8 cellular contexts compared by ENCODE assay signal in the genomic region with DNA sequence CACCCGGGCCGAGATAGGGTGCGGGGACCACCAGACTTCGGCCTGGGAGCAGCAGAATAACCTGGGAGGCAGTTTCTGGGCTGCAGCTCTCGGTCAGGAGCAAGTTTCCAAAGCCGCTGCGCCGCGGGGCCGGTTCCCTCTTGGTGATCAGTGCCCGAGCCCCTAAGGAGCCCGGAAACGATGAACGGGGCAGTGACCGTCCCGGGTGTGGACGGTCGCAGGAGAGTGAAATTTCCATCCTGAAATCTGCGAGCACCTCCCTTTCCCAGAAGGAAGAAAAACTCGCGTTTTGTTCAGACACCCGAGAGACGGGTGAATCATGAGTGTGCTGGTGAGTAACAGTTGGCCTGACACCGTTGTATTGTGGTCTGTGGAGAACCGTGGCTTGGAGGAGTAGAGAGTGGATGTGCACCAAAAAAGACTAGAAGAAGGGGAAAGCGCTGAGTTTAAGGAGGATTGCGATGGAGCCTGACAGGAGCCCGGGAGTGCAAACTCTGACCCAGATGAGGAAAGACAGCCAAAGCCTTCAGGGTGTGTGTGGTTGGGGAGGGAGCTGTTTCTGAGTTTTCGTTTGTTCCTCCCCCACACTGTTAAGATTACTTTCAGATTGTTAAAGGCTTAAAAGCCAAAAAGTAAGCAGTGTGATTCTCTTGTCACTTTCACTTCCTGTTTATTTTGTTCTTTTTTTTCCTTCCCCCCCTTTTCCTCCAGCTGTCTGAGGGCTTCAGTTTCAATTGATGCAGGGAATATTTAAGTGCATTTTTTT.
DNase-seq lines count a peak whose midpoint lies in the region; TF ChIP-seq lines count a peak whose summit lies in the region.

No MANE protein-coding gene starts in this region.

- no peaks in the 10 kb centered on the region for H3K9me3 ChIP-seq in HAP-1

- TF ChIP-seq CTCF in GM12865 (IDR thresholded peaks at IDR 0.05; ENCODE audit: insufficient read depth, low read depth, low read length, missing control alignments) (no peak), WI38 (IDR thresholded peaks at IDR 0.05; ENCODE audit: low read depth, low read length) (no peak)

- no peaks in the 10 kb centered on the region for H3K36me3 ChIP-seq in HAP-1 (replicated peaks)

- H3K4me3 ChIP-seq in GM12865 (ENCODE audit: low read depth, low read length) (peak overlapping the region; percentile 59), HAP-1 (peak overlapping the region; percentile 55), WI38 (ENCODE audit: low read depth, low read length) (peak overlapping the region; percentile 76)

- in situ Hi-C loops in HAP-1 (cut with MboI; ENCODE audit: low sequenced_read_pairs) = no loop called here

- H3K27me3 ChIP-seq in HAP-1 (ENCODE audit: low read depth) = no peaks in the 10 kb centered on the region

- peaks cover 8% of the 10 kb centered on the region for H3K4me1 ChIP-seq in HAP-1

- peak; percentile 88 for DNase-seq in GM12865 (ENCODE audit: low read depth)
- peak; percentile 64 to 92 for DNase-seq in HAP-1 (ENCODE audit: low spot score in 2 of 2)
- peak; percentile 39 for DNase-seq in LoVo (ENCODE audit: low spot score)
- peak; percentile 16 for DNase-seq in cerebellar cortex (ENCODE audit: low spot score)
- peak; percentile 81 for DNase-seq in kidney tubule cell (ENCODE audit: low spot score)
- peak; percentile 29 to 30 for DNase-seq in stimulated activated CD4-positive, alpha-beta T cell treated with anti-CD3 and anti-CD28 coated beads, Interleukin-1b, Interleukin-23, amount 100 ng/mL, for 4 hours (ENCODE audit: low read depth in 2 of 2)
- DNase-seq in NCI-H2171 (lab: John Stamatoyannopoulos, UW) = no peak
